24 cellular contexts compared by ENCODE assay signal in genomic region chr9:135531096-135531495, GRCh38. TPM values are rescaled to one million over a fixed set of nuclear protein-coding genes. Genes with fewer than 3 reads are reported as not detected.
DNase-seq lines count a peak whose midpoint lies in the region; ATAC-seq and TF ChIP-seq lines count a peak whose summit lies in the region.
"Had no signal": no experiment of that assay in that cellular context is flagged by ENCODE, and none has a peak within 500 bp of the region (broad histone marks: within the 10 kb centered on the region; RNA-seq: fewer than 3 reads in every experiment).

No MANE protein-coding gene starts in this region.

- peaks cover 13% of the 10 kb centered on the region for H3K27me3 Mint-ChIP-seq in activated CD8-positive, alpha-beta memory T cell treated with anti-CD3 and anti-CD28 coated beads, Interleukin-2, amount 10 ng/mL, durations not matched to agents 7 days and 5 days
- peaks cover under 1% of the 10 kb centered on the region for H3K27me3 Mint-ChIP-seq in endodermal cell (ENCODE audit: insufficient read depth)
- H3K27me3 Mint-ChIP-seq in osteocyte (ENCODE audit: unreplicated experiment) = no peaks in the 10 kb centered on the region

- H3K27ac Mint-ChIP-seq in activated CD8-positive, alpha-beta memory T cell treated with anti-CD3 and anti-CD28 coated beads, Interleukin-2, amount 10 ng/mL, durations not matched to agents 7 days and 5 days = peak overlapping the region; percentile 13
- H3K27ac Mint-ChIP-seq in endodermal cell (no peak overlapping the region), osteocyte (ENCODE audit: unreplicated experiment) (no peak overlapping the region)
- H3K27ac Mint-ChIP-seq: GM23338 had no signal

- H3K4me1 ChIP-seq in endodermal cell (ENCODE audit: control insufficient read depth, insufficient read depth, low read length) (no peaks in the 10 kb centered on the region), upper lobe of right lung (no peaks in the 10 kb centered on the region)
- H3K4me1 ChIP-seq: Caco-2, SJCRH30 had no signal

- 94 to 99% methylated on average over 9 to 10 of the region's 10 CpGs for WGBS in endodermal cell (ENCODE audit: insufficient coverage in 1 of 2, insufficient read length in 1 of 2), 2 experiments

- H3K9me3 ChIP-seq in endodermal cell (ENCODE audit: control insufficient read depth, low read length) = no peaks in the 10 kb centered on the region
- no peaks in the 10 kb centered on the region for H3K9me3 ChIP-seq in upper lobe of right lung
- H3K9me3 ChIP-seq: Caco-2, SJCRH30 had no signal

- no peaks in the 10 kb centered on the region for H3K36me3 ChIP-seq in endodermal cell (ENCODE audit: control insufficient read depth, insufficient read depth, low read length)
- H3K36me3 ChIP-seq in upper lobe of right lung = no peaks in the 10 kb centered on the region
- H3K36me3 ChIP-seq: SJCRH30 had no signal

- H3K27me3 ChIP-seq in endodermal cell (ENCODE audit: control insufficient read depth, insufficient read depth, low read length, poor library complexity, severe bottlenecking) (no peaks in the 10 kb centered on the region), upper lobe of right lung (peaks cover 10% of the 10 kb centered on the region)

- H3K9ac ChIP-seq in endodermal cell (ENCODE audit: extremely low read depth, low read length, poor library complexity, severe bottlenecking) = no peak overlapping the region
- H3K9ac ChIP-seq: KMS-11 had no signal

- peaks cover 4% of the 10 kb centered on the region for H3K36me3 Mint-ChIP-seq in activated CD8-positive, alpha-beta memory T cell treated with anti-CD3 and anti-CD28 coated beads, Interleukin-2, amount 10 ng/mL, durations not matched to agents 7 days and 5 days
- H3K36me3 Mint-ChIP-seq in endodermal cell (ENCODE audit: low read depth) (no peaks in the 10 kb centered on the region), osteocyte (ENCODE audit: unreplicated experiment) (no peaks in the 10 kb centered on the region)
- H3K36me3 Mint-ChIP-seq: CD4-positive, alpha-beta memory T cell had no signal

- DNase-seq in activated CD8-positive, alpha-beta memory T cell treated with anti-CD3 and anti-CD28 coated beads, Interleukin-2, amount 10 ng/mL, durations not matched to agents 7 days and 5 days = peak; percentile 23
- DNase-seq in endodermal cell (peak; percentile 30), osteocyte (ENCODE audit: extremely low spot score, unreplicated experiment) (peak; percentile 81), upper lobe of right lung (peak; percentile 56), CD1c-positive myeloid dendritic cell (ENCODE audit: extremely low spot score) (no peak), NCI-H1105 (lab: John Stamatoyannopoulos, UW) (no peak)
- DNase-seq: Caco-2; CD4-positive, alpha-beta memory T cell; DND-41; HCEC 1CT; NCI-H1105 treated with DMSO at 0.1 percent for 48 hours; NCI-H2029 treated with DMSO at 0.1 percent for 48 hours; NCI-H226; NCI-H510A treated with DMSO at 0.1 percent for 48 hours; NCI-H774; NK-92 treated with Interleukin-12 subunit alpha and Interleukin-12 subunit beta, amount 100 ng/mL, for 24 hours; SJCRH30 had no signal

- CTCF ChIA-PET in activated CD8-positive, alpha-beta memory T cell treated with anti-CD3 and anti-CD28 coated beads, Interleukin-2, amount 10 ng/mL, durations not matched to agents 7 days and 5 days (lab: Charles Lee) = interaction anchor here (2.6 kb wide), 1 partner anchor 26 kb away, joined by 15 read pairs; no protein-coding TSS in a partner anchor

- TF ChIP-seq CTCF in endodermal cell (conservative IDR thresholded peaks at IDR 0.05) (no peak), osteocyte (IDR thresholded peaks at IDR 0.05) (no peak), upper lobe of right lung (IDR thresholded peaks at IDR 0.05) (no peak)

- ATAC-seq in activated CD8-positive, alpha-beta memory T cell treated with anti-CD3 and anti-CD28 coated beads, Interleukin-2, amount 10 ng/mL, durations not matched to agents 7 days and 5 days = no peak
- ATAC-seq in upper lobe of right lung (no peak), GM18870 (IDR thresholded peaks at IDR 0.05; ENCODE audit: unreplicated experiment) (no peak)
- ATAC-seq: GM23338, Panc1 had no signal

- no peaks in the 10 kb centered on the region for H3K9me3 Mint-ChIP-seq in activated CD8-positive, alpha-beta memory T cell treated with anti-CD3 and anti-CD28 coated beads, Interleukin-2, amount 10 ng/mL, durations not matched to agents 7 days and 5 days (ENCODE audit: low read depth)
- H3K9me3 Mint-ChIP-seq in endodermal cell (no peaks in the 10 kb centered on the region), osteocyte (ENCODE audit: unreplicated experiment) (no peaks in the 10 kb centered on the region)
- H3K9me3 Mint-ChIP-seq: CD4-positive, alpha-beta memory T cell; GM23338 had no signal

- H3K4me3 Mint-ChIP-seq in activated CD8-positive, alpha-beta memory T cell treated with anti-CD3 and anti-CD28 coated beads, Interleukin-2, amount 10 ng/mL, durations not matched to agents 7 days and 5 days = no peak overlapping the region
- H3K4me3 Mint-ChIP-seq in endodermal cell = no peak overlapping the region
- H3K4me3 Mint-ChIP-seq in osteocyte (ENCODE audit: unreplicated experiment) = no peak overlapping the region
- H3K4me3 Mint-ChIP-seq: GM23338 had no signal

- peaks cover 38% of the 10 kb centered on the region for H3K4me1 Mint-ChIP-seq in activated CD8-positive, alpha-beta memory T cell treated with anti-CD3 and anti-CD28 coated beads, Interleukin-2, amount 10 ng/mL, durations not matched to agents 7 days and 5 days
- peaks cover 5% of the 10 kb centered on the region for H3K4me1 Mint-ChIP-seq in endodermal cell
- no peaks in the 10 kb centered on the region for H3K4me1 Mint-ChIP-seq in osteocyte (ENCODE audit: unreplicated experiment)

- H3K4me3 ChIP-seq in endodermal cell (ENCODE audit: low read length) (no peak overlapping the region), upper lobe of right lung (no peak overlapping the region)
- H3K4me3 ChIP-seq: GM23338, SJCRH30 had no signal

- intact Hi-C loops in upper lobe of right lung (cut with DNase I) = no loop called here

- H3K27ac ChIP-seq in endodermal cell (ENCODE audit: low read depth, low read length) = no peak overlapping the region
- no peak overlapping the region for H3K27ac ChIP-seq in upper lobe of right lung
- H3K27ac ChIP-seq: KMS-11, SJCRH30 had no signal

RNA-seq across cellular contexts. Expression of gene LCN1, which starts 9.9 kb away (rescaled TPM):
- not detected for total RNA-seq in activated CD8-positive, alpha-beta memory T cell treated with anti-CD3 and anti-CD28 coated beads, Interleukin-2, amount 10 ng/mL, durations not matched to agents 7 days and 5 days
- total RNA-seq in endodermal cell (not detected), osteocyte (not detected in 2 replicates), upper lobe of right lung (not detected)
- polyA plus RNA-seq in endodermal cell (2013, experiment 1 of 2) = not detected
- not detected for polyA plus RNA-seq in endodermal cell (2013, experiment 2 of 2)
- total RNA-seq: A673; Caco-2; CD4-positive, alpha-beta memory T cell; GM23338; HT1080; SJCRH30 had no signal
- polyA plus RNA-seq: BJ; CD4-positive, alpha-beta memory T cell had no signal

RNA-seq across cellular contexts. Expression of gene OBP2A, which starts 14.8 kb away (rescaled TPM):
- not detected for total RNA-seq in activated CD8-positive, alpha-beta memory T cell treated with anti-CD3 and anti-CD28 coated beads, Interleukin-2, amount 10 ng/mL, durations not matched to agents 7 days and 5 days
- total RNA-seq in endodermal cell = not detected
- not detected for polyA plus RNA-seq in endodermal cell (2013, experiment 1 of 2)
- not detected for polyA plus RNA-seq in endodermal cell (2013, experiment 2 of 2)
- not detected in 2 replicates for total RNA-seq in osteocyte
- total RNA-seq in upper lobe of right lung = not detected
- total RNA-seq: A673; Caco-2; CD4-positive, alpha-beta memory T cell; GM23338; SJCRH30 had no signal
- polyA plus RNA-seq: BJ; CD4-positive, alpha-beta memory T cell; GM23338 had no signal

RNA-seq across cellular contexts. Expression of gene PAEP, which starts 30.5 kb away (rescaled TPM):
- not detected for total RNA-seq in activated CD8-positive, alpha-beta memory T cell treated with anti-CD3 and anti-CD28 coated beads, Interleukin-2, amount 10 ng/mL, durations not matched to agents 7 days and 5 days
- total RNA-seq in endodermal cell = not detected
- not detected for polyA plus RNA-seq in endodermal cell (2013, experiment 1 of 2)
- polyA plus RNA-seq in endodermal cell (2013, experiment 2 of 2) = not detected
- not detected in 2 replicates for total RNA-seq in osteocyte
- not detected for total RNA-seq in upper lobe of right lung
- total RNA-seq: A673; Caco-2; CD4-positive, alpha-beta memory T cell; GM23338; SJCRH30 had no signal
- polyA plus RNA-seq: BJ; CD4-positive, alpha-beta memory T cell; GM23338 had no signal

RNA-seq across cellular contexts. Expression of gene MRPS2, which starts 30.6 kb away (rescaled TPM):
- 10 to 100 TPM; 34.7 to 38.0 TPM for total RNA-seq in activated CD8-positive, alpha-beta memory T cell treated with anti-CD3 and anti-CD28 coated beads, Interleukin-2, amount 10 ng/mL, durations not matched to agents 7 days and 5 days
- total RNA-seq in endodermal cell (10 to 100 TPM; 50.2 to 53.1 TPM), osteocyte (33.4 and 35.6 TPM in 2 replicates), upper lobe of right lung (23.0 TPM)
- polyA plus RNA-seq in endodermal cell (2013, experiment 1 of 2) = 51.4 TPM
- 44.0 TPM for polyA plus RNA-seq in endodermal cell (2013, experiment 2 of 2)

RNA-seq across cellular contexts. Expression of gene PPP1R26, which starts 51.5 kb away (rescaled TPM):
- total RNA-seq in activated CD8-positive, alpha-beta memory T cell treated with anti-CD3 and anti-CD28 coated beads, Interleukin-2, amount 10 ng/mL, durations not matched to agents 7 days and 5 days = under 1 TPM; 0.18 to 0.28 TPM
- total RNA-seq in endodermal cell (10 to 100 TPM; 43.2 to 54.5 TPM), osteocyte (19.5 and 21.1 TPM in 2 replicates), upper lobe of right lung (27.5 TPM)
- 21.4 TPM for polyA plus RNA-seq in endodermal cell (2013, experiment 1 of 2)
- 20.9 TPM for polyA plus RNA-seq in endodermal cell (2013, experiment 2 of 2)

Comparison
In these comparisons a context has a peak if more than half of its experiments do, and no peak if none do; other contexts are left out.
1. DNase-seq: peak in activated CD8-positive, alpha-beta memory T cell treated with anti-CD3 and anti-CD28 coated beads, Interleukin-2, amount 10 ng/mL, durations not matched to agents 7 days and 5 days (single experiment), endodermal cell (single experiment), osteocyte (single experiment) and upper lobe of right lung (single experiment); none in CD1c-positive myeloid dendritic cell (single experiment) and NCI-H1105 (single experiment).